Comparison of ENCODE assay signal across 9 cellular contexts in the genomic region with DNA sequence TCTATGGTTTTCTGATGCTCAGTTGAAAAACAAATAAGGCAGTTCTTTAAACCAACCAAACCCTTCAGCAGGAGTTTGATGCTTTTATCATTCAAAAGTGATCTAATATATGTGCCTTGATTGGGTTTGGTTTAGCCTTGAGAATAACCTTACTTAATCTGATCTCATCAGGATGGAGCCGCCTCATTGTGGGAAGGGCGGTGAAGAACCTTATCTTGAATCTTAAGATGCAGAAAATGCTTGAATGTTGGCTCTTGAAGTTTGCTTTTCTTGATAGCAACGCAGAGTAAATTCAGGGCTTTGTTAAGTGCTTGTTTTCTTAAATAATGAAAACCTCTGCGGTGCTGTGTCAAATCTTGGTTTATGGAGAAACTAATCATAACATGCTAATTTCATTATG.
DNase-seq lines count a peak whose midpoint lies in the region; ATAC-seq, FAIRE-seq and TF ChIP-seq lines count a peak whose summit lies in the region.
"Had no signal": no experiment of that assay in that cellular context is flagged by ENCODE, and none has a peak within 500 bp of the region (broad histone marks: within the 10 kb centered on the region; RNA-seq: fewer than 3 reads in every experiment).

No MANE protein-coding gene starts in this region.

- H3K9me1 ChIP-seq in keratinocyte (ENCODE audit: control insufficient read depth, extremely low read depth, insufficient read depth, low read length) = no peaks in the 10 kb centered on the region

- peak overlapping the region; percentile 92 for H3K4me2 ChIP-seq in keratinocyte (ENCODE audit: control insufficient read depth, extremely low read depth, insufficient read depth, low read depth, low read length)

- H3K4me1 Mint-ChIP-seq in activated naive CD4-positive, alpha-beta T cell treated with anti-CD3 and anti-CD28 coated beads, Interleukin-2, amount 50 U/mL, for 24 hours = peaks cover 37% of the 10 kb centered on the region
- peaks cover 9% of the 10 kb centered on the region for H3K4me1 Mint-ChIP-seq in Caco-2 (ENCODE audit: low read depth, unreplicated experiment)

- peaks cover 0 to 19% of the 10 kb centered on the region in 2 donors for H3K4me1 ChIP-seq in right atrium auricular region
- H3K4me1 ChIP-seq in keratinocyte (ENCODE audit: control insufficient read depth, extremely low read depth, insufficient read depth, low read length) = peaks cover 16% of the 10 kb centered on the region
- H3K4me1 ChIP-seq in aorta (ENCODE audit: control insufficient read depth in 1 of 2, insufficient read depth in 2 of 2, low read length in 2 of 2) = peaks cover 0 to 3% of the 10 kb centered on the region in 2 donors
- H3K4me1 ChIP-seq in Caco-2 = peaks cover 23% of the 10 kb centered on the region

- H3K27ac Mint-ChIP-seq in activated naive CD4-positive, alpha-beta T cell treated with anti-CD3 and anti-CD28 coated beads, Interleukin-2, amount 50 U/mL, for 24 hours = no peak overlapping the region
- H3K27ac Mint-ChIP-seq in Caco-2 (ENCODE audit: unreplicated experiment) = no peak overlapping the region

- DNase-seq in right atrium auricular region (ENCODE audit: low spot score) (no peak), cardiac septum (ENCODE audit: low spot score) (no peak), keratinocyte (ENCODE audit: low read depth, low spot score) (no peak), aorta (no peak), Caco-2 (no peak), COLO668 (lab: John Stamatoyannopoulos, UW; ENCODE audit: unreplicated experiment) (no peak)

- H4K20me1 ChIP-seq in keratinocyte (ENCODE audit: control insufficient read depth, extremely low read depth, insufficient read depth, low read length) = no peaks in the 10 kb centered on the region

- H3K27me3 Mint-ChIP-seq in activated naive CD4-positive, alpha-beta T cell treated with anti-CD3 and anti-CD28 coated beads, Interleukin-2, amount 50 U/mL, for 24 hours = no peaks in the 10 kb centered on the region
- no peaks in the 10 kb centered on the region for H3K27me3 Mint-ChIP-seq in Caco-2 (ENCODE audit: insufficient read depth, unreplicated experiment)

- peaks cover 35% of the 10 kb centered on the region for H3K79me2 ChIP-seq in keratinocyte (ENCODE audit: control insufficient read depth, insufficient read depth, low read length)

- no TSS peak for BruUV-seq in Caco-2 (replicated peaks; lab: Mats Ljungman, UMichigan)

- 3 to 7% methylated on average over 4 of the region's 4 CpGs for WGBS in aorta, 2 donors

- peak overlapping the region; percentile 99 for H3K9ac ChIP-seq in keratinocyte (ENCODE audit: control insufficient read depth, extremely low read depth, insufficient read depth, low read length)

- dilution Hi-C loops in keratinocyte (cut with MboI; ENCODE audit: extremely low pct_ligation_motif_present, low sequenced_read_pairs) = loop anchor here (25.0 kb wide), 1 partner anchor 182 kb away; no protein-coding TSS in a partner anchor

- H3K27ac ChIP-seq in right atrium auricular region (peak overlapping the region; percentile 4 to 100), keratinocyte (ENCODE audit: control insufficient read depth, insufficient read depth, low read length) (no peak overlapping the region), aorta (ENCODE audit: low read depth in 1 of 2, low read length in 2 of 2) (no peak overlapping the region)

- H3K4me3 ChIP-seq in right atrium auricular region (peak overlapping the region; percentile 65 to 79), keratinocyte (ENCODE audit: control insufficient read depth in 2 of 3, extremely low read depth in 1 of 3, insufficient read depth in 2 of 3, low read depth in 1 of 3, low read length in 3 of 3) (peak overlapping the region; percentile 71 to 95 (median 75)), aorta (ENCODE audit: low read length in 2 of 2) (peak overlapping the region; percentile 48 to 94), Caco-2 (ENCODE audit: low read depth, low read length) (no peak overlapping the region)

- H3K36me3 ChIP-seq in right atrium auricular region (no peaks in the 10 kb centered on the region), keratinocyte (ENCODE audit: control insufficient read depth in 2 of 2, extremely low read depth in 1 of 2, insufficient read depth in 2 of 2, low read length in 2 of 2) (no peaks in the 10 kb centered on the region), aorta (ENCODE audit: control insufficient read depth in 1 of 2, insufficient read depth in 2 of 2, low read length in 1 of 2) (no peaks in the 10 kb centered on the region), Caco-2 (ENCODE audit: control insufficient read depth, insufficient read depth, low read length) (no peaks in the 10 kb centered on the region)

- FAIRE-seq in keratinocyte (lab: Jason Lieb, UNC) = no peak
- FAIRE-seq: GM18507 had no signal

- intact Hi-C loops in cardiac septum (cut with DNase I) = loop anchor here (5.0 kb wide), 1 partner anchor 97 kb away; no protein-coding TSS in a partner anchor
- intact Hi-C loops in aorta (cut with DNase I) = loop anchor here in 1 of 2 donors (5.0 kb wide), 1 partner anchor 138 kb away; a partner anchor contains a TSS
- intact Hi-C loops in Caco-2 (cut with micrococcal nuclease; ENCODE audit: unreplicated experiment) = loop anchor here (5.0 to 10.0 kb wide), 4 partner anchors 160 to 490 kb away; no protein-coding TSS in a partner anchor

- H3K27me3 ChIP-seq in right atrium auricular region (no peaks in the 10 kb centered on the region), keratinocyte (ENCODE audit: control insufficient read depth, extremely low read depth, insufficient read depth, low read length) (no peaks in the 10 kb centered on the region), aorta (ENCODE audit: control insufficient read depth in 1 of 2, insufficient read depth in 2 of 2, low read length in 1 of 2) (no peaks in the 10 kb centered on the region), Caco-2 (replicated peaks; ENCODE audit: control insufficient read depth, insufficient read depth, low read length) (no peaks in the 10 kb centered on the region)

- no peak for ATAC-seq in aorta (ENCODE audit: low FRiP score)
- no peak for ATAC-seq in HG03025 (IDR thresholded peaks at IDR 0.05; ENCODE audit: low FRiP score, unreplicated experiment)

- POLR2A ChIA-PET in Caco-2 (lab: Charles Lee) = no interaction called here

- no peaks in the 10 kb centered on the region for H3K9me3 ChIP-seq in right atrium auricular region
- H3K9me3 ChIP-seq in keratinocyte (ENCODE audit: control insufficient read depth, low read depth, low read length) = no peaks in the 10 kb centered on the region
- no peaks in the 10 kb centered on the region for H3K9me3 ChIP-seq in aorta (ENCODE audit: control insufficient read depth, low read length)
- no peaks in the 10 kb centered on the region for H3K9me3 ChIP-seq in Caco-2

- TF ChIP-seq CTCF in right atrium auricular region (IDR thresholded peaks at IDR 0.05) = no peak
- no peak for TF ChIP-seq CTCF in keratinocyte (optimal IDR thresholded peaks at IDR 0.05 in 1 of 3, IDR thresholded peaks at IDR 0.05 in 1 of 3, conservative IDR thresholded peaks at IDR 0.05 in 1 of 3; ENCODE audit: extremely low read depth in 1 of 3, insufficient read depth in 2 of 3, low read length in 3 of 3)
- TF ChIP-seq CTCF in Caco-2 (IDR thresholded peaks at IDR 0.05; ENCODE audit: insufficient read depth in 1 of 2, low read depth in 1 of 2, low read length in 1 of 2, severe bottlenecking in 1 of 2, unreplicated experiment in 1 of 2) = no peak

- no peaks in the 10 kb centered on the region for H3K36me3 Mint-ChIP-seq in activated naive CD4-positive, alpha-beta T cell treated with anti-CD3 and anti-CD28 coated beads, Interleukin-2, amount 50 U/mL, for 24 hours
- H3K36me3 Mint-ChIP-seq in Caco-2 (ENCODE audit: insufficient read depth, unreplicated experiment) = peaks cover 15% of the 10 kb centered on the region

- no peak overlapping the region for H2AFZ ChIP-seq in keratinocyte (ENCODE audit: control insufficient read depth, low read length)

- H3K9me3 Mint-ChIP-seq in activated naive CD4-positive, alpha-beta T cell treated with anti-CD3 and anti-CD28 coated beads, Interleukin-2, amount 50 U/mL, for 24 hours = no peaks in the 10 kb centered on the region
- H3K9me3 Mint-ChIP-seq in Caco-2 (ENCODE audit: unreplicated experiment) = no peaks in the 10 kb centered on the region

- CTCF ChIA-PET in Caco-2 (lab: Charles Lee) = no interaction called here

- H3K4me3 Mint-ChIP-seq in activated naive CD4-positive, alpha-beta T cell treated with anti-CD3 and anti-CD28 coated beads, Interleukin-2, amount 50 U/mL, for 24 hours = peak overlapping the region; percentile 91
- no peak overlapping the region for H3K4me3 Mint-ChIP-seq in Caco-2 (ENCODE audit: unreplicated experiment)

Comparison
In these comparisons a context has a peak if more than half of its experiments do, and no peak if none do; other contexts are left out.
1. H3K27ac ChIP-seq: peak in right atrium auricular region (2 of 2); none in keratinocyte (single experiment) and aorta (0 of 2).